Comparison of ENCODE assay signal across 9 cellular contexts in genomic region chr2:104851236-104852160, GRCh38. TPM values are rescaled to one million over a fixed set of nuclear protein-coding genes. Genes with fewer than 3 reads are reported as not detected.
DNase-seq lines count a peak whose midpoint lies in the region; ATAC-seq and TF ChIP-seq lines count a peak whose summit lies in the region.
"Had no signal": no experiment of that assay in that cellular context is flagged by ENCODE, and none has a peak within 500 bp of the region (broad histone marks: within the 10 kb centered on the region; RNA-seq: fewer than 3 reads in every experiment).

No MANE protein-coding gene starts in this region.

- ATAC-seq in HG03135 (IDR thresholded peaks at IDR 0.05; ENCODE audit: unreplicated experiment): no peak

- peaks cover 29 to 47% (median 42%) of the 10 kb centered on the region in 4 donors for H3K4me1 ChIP-seq in esophagus muscularis mucosa

- WGBS in esophagus muscularis mucosa: 9% methylated on average over 32 of the region's 32 CpGs

- TF ChIP-seq CTCF in esophagus muscularis mucosa (IDR thresholded peaks at IDR 0.05): no peak

- H3K9me3 ChIP-seq in esophagus muscularis mucosa: no peaks in the 10 kb centered on the region

- TF ChIP-seq EP300 in esophagus muscularis mucosa (IDR thresholded peaks at IDR 0.05): no peak

- no peak for TF ChIP-seq POLR2A in esophagus muscularis mucosa (IDR thresholded peaks at IDR 0.05; ENCODE audit: low read depth)

- H3K4me3 ChIP-seq in esophagus muscularis mucosa: peak overlapping the region in 3 of 4 donors; percentile 44 to 48 (median 47)

- no peaks in the 10 kb centered on the region for H3K36me3 ChIP-seq in esophagus muscularis mucosa

- intact Hi-C loops in esophagus muscularis mucosa (cut with DNase I): no loop called here

- DNase-seq in NCI-H1092 treated with DMSO at 0.1 percent for 48 hours (lab: John Stamatoyannopoulos, UW): peak; percentile 56
- DNase-seq in NCI-H1092 (lab: John Stamatoyannopoulos, UW): no peak
- DNase-seq in NCI-H748 (lab: John Stamatoyannopoulos, UW; ENCODE audit: unreplicated experiment): peak; percentile 60
- peak; percentile 47 for DNase-seq in esophagus muscularis mucosa (ENCODE audit: extremely low spot score)
- peak; percentile 70 for DNase-seq in putamen (ENCODE audit: low spot score)
- DNase-seq in GM19240 (ENCODE audit: insufficient read length, low spot score): no peak
- no peak for DNase-seq in A172 (ENCODE audit: low spot score)

- H3K27me3 ChIP-seq in esophagus muscularis mucosa: peaks cover 0 to 90% (median 72%) of the 10 kb centered on the region in 4 donors

- H3K27ac ChIP-seq in esophagus muscularis mucosa (replicated peaks in 1 of 4): no peak overlapping the region

RNA-seq across cellular contexts. Expression of gene POU3F3, which starts 2.4 kb away (rescaled TPM):
- total RNA-seq in esophagus muscularis mucosa: under 1 TPM in 1 of 4 donors, not detected in 3; 0.11 TPM
- not detected in 2 replicates for total RNA-seq in A172 (2014; rRNA removed; shearing (Covaris generic))
- total RNA-seq: RPMI7951 had no signal

Comparison
In these comparisons a context has a peak if more than half of its experiments do, and no peak if none do; other contexts are left out.
1. DNase-seq: peak in NCI-H1092 treated with DMSO at 0.1 percent for 48 hours (single experiment), NCI-H748 (single experiment), esophagus muscularis mucosa (single experiment) and putamen (single experiment); none in NCI-H1092 (single experiment), GM19240 (single experiment) and A172 (single experiment).